12 cellular contexts compared by ENCODE assay signal in the genomic region with DNA sequence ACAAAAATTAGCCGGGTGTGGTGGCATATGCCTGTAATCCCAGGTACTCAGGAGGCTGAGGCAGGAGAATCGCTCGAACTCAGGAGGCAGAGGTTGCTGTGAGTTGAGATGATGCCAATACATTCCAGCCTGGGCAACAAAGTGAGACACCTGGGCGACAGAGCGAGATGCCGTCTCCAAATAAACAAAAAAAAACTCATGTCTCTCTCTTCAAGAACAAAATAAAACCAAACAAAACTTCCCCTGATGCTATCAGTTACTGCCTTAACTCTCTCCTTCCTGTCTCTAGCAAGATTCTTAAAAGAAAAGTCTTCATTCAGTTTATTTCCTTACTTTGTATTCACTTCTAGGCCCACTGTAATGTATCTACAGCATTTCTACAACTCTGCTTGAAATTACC.
"Had no signal": no experiment of that assay in that cellular context is flagged by ENCODE, and none has a peak within 500 bp of the region (broad histone marks: within the 10 kb centered on the region; RNA-seq: fewer than 3 reads in every experiment).

No MANE protein-coding gene starts in this region.

- DNase-seq: activated CD4-positive, CD25-positive, alpha-beta regulatory T cell; activated CD8-positive, alpha-beta memory T cell treated with anti-CD3 and anti-CD28 coated beads, Interleukin-2, amount 50 U/mL, for 48 hours; activated effector memory CD4-positive, alpha-beta T cell treated with Interleukin-2 at 50 U/mL for 16 hours; heart right ventricle; left colon; lower lobe of right lung; right lobe of liver had no signal

- H3K27ac Mint-ChIP-seq: neural progenitor cell had no signal

- H3K27me3 ChIP-seq: ascending aorta, breast epithelium, gastroesophageal sphincter, heart right ventricle, neural progenitor cell, right lobe of liver had no signal

- H3K4me1 Mint-ChIP-seq: neural progenitor cell had no signal

- H3K27ac ChIP-seq: ascending aorta, breast epithelium, gastroesophageal sphincter, heart right ventricle, lower lobe of right lung, neural progenitor cell, right lobe of liver, thoracic aorta had no signal

- H3K4me3 Mint-ChIP-seq: neural progenitor cell had no signal

- H3K4me1 ChIP-seq: ascending aorta, breast epithelium, heart right ventricle, lower lobe of right lung, neural progenitor cell, right lobe of liver had no signal

- H3K4me3 ChIP-seq: ascending aorta, breast epithelium, gastroesophageal sphincter, heart right ventricle, lower lobe of right lung, neural progenitor cell, right lobe of liver, thoracic aorta had no signal

- H3K9me3 ChIP-seq: ascending aorta, breast epithelium, gastroesophageal sphincter, heart right ventricle, right lobe of liver, thoracic aorta had no signal

- ATAC-seq: gastroesophageal sphincter, heart right ventricle, left colon, lower lobe of right lung, right lobe of liver had no signal
